In the genomic region with DNA sequence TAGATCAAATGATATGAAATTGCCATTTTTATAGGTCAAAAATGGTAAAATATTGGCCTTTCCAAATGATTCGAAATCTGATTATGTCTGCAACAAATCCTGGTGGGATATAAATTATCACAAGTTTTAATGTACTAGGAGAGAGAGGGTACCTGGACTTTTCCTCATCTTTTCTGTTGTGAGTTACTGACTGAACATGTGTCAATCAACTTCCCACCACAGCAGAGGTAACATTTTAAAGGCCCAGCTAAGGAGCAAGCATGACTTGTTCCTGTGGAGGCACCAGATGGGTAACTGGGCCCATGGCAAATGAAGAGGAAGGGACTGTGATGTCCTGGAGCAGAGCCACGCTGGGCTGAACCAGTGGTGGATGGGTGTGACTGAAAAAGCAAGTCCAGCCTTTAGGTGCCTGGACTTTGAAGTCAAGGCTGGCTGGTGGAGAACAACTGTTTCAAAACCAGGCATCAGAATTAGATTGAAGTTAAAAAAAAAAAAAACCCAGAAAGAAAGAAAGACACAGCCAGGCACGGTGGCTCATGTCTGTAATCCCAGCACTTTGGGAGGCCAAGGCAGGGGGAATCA, we compare ENCODE assay signal across 26 cellular contexts. TPM values are rescaled to one million over a fixed set of nuclear protein-coding genes. Genes with fewer than 3 reads are reported as not detected.
DNase-seq lines count a peak whose midpoint lies in the region; ATAC-seq and TF ChIP-seq lines count a peak whose summit lies in the region.
"Had no signal": no experiment of that assay in that cellular context is flagged by ENCODE, and none has a peak within 500 bp of the region (broad histone marks: within the 10 kb centered on the region; RNA-seq: fewer than 3 reads in every experiment).

No MANE protein-coding gene starts in this region.

- H3K9me3 Mint-ChIP-seq in activated naive CD4-positive, alpha-beta T cell treated with anti-CD3 and anti-CD28 coated beads for 36 hours, result no peaks in the 10 kb centered on the region
- no peaks in the 10 kb centered on the region for H3K9me3 Mint-ChIP-seq in activated naive CD4-positive, alpha-beta T cell treated with anti-CD3 and anti-CD28 coated beads, Interleukin-2, amount 50 U/mL, for 72 hours
- H3K9me3 Mint-ChIP-seq in stimulated activated naive B cell treated with anti-CD40 and anti-IgM and Interleukin-4, amounts not matched to agents 10 μg/mL and 1 μg/mL and 100 μg/mL, for 72 hours, result no peaks in the 10 kb centered on the region
- H3K9me3 Mint-ChIP-seq: activated CD8-positive, alpha-beta T cell treated with anti-CD3 and anti-CD28 coated beads for 36 hours had no signal

- CTCF ChIA-PET in activated naive CD4-positive, alpha-beta T cell treated with anti-CD3 and anti-CD28 coated beads for 36 hours (lab: Charles Lee), result interaction anchor here (0.9 to 11.6 kb wide), 6 partner anchors 12 to 105 kb away, joined by 3 to 158 read pairs (median 4); no protein-coding TSS in a partner anchor

- H3K9me3 ChIP-seq in ascending aorta (no peaks in the 10 kb centered on the region), liver (ENCODE audit: control insufficient read depth in 4 of 4, low read length in 3 of 4) (no peaks in the 10 kb centered on the region), left lung (no peaks in the 10 kb centered on the region)
- H3K9me3 ChIP-seq: sigmoid colon, SJSA1 had no signal

- intact Hi-C loops in activated naive CD4-positive, alpha-beta T cell treated with anti-CD3 and anti-CD28 coated beads for 36 hours (cut with micrococcal nuclease), result no loop called here
- intact Hi-C loops in ascending aorta (cut with DNase I), result no loop called here
- intact Hi-C loops in left lung (cut with DNase I), result loop anchor here in 1 of 2 donors (10.0 kb wide), 1 partner anchor 104 kb away; no protein-coding TSS in a partner anchor

- peak overlapping the region; percentile 65 to 67 for H3K27ac ChIP-seq in ascending aorta
- H3K27ac ChIP-seq in liver (ENCODE audit: low read depth in 1 of 2, low read length in 2 of 2), result no peak overlapping the region
- H3K27ac ChIP-seq in left lung, result no peak overlapping the region
- H3K27ac ChIP-seq: KMS-11, SJSA1, WERI-Rb-1 had no signal

- no peak for TF ChIP-seq POLR2A in GM18505 (IDR thresholded peaks at IDR 0.05; ENCODE audit: borderline replicate concordance, extremely low read depth, insufficient read depth, insufficient read length)

- no peak overlapping the region for H3K9ac ChIP-seq in liver (ENCODE audit: low read depth in 1 of 2, low read length in 2 of 2)
- H3K9ac ChIP-seq: KMS-11 had no signal

- H3K4me1 Mint-ChIP-seq in activated naive CD4-positive, alpha-beta T cell treated with anti-CD3 and anti-CD28 coated beads for 36 hours (ENCODE audit: low read depth), result peaks cover 72% of the 10 kb centered on the region
- peaks cover 46 to 78% of the 10 kb centered on the region in 2 donors for H3K4me1 Mint-ChIP-seq in stimulated activated naive B cell treated with anti-CD40 and anti-IgM and Interleukin-4, amounts not matched to agents 10 μg/mL and 1 μg/mL and 100 μg/mL, for 72 hours

- H3K36me3 ChIP-seq in ascending aorta, result peaks cover 3 to 7% of the 10 kb centered on the region in 2 donors
- no peaks in the 10 kb centered on the region for H3K36me3 ChIP-seq in liver (ENCODE audit: control insufficient read depth in 4 of 4, insufficient read depth in 3 of 4, low read depth in 1 of 4, low read length in 3 of 4)
- no peaks in the 10 kb centered on the region for H3K36me3 ChIP-seq in left lung
- H3K36me3 ChIP-seq: SJSA1, WERI-Rb-1 had no signal

- H3K4me3 Mint-ChIP-seq in activated naive CD4-positive, alpha-beta T cell treated with anti-CD3 and anti-CD28 coated beads for 36 hours, result no peak overlapping the region
- no peak overlapping the region for H3K4me3 Mint-ChIP-seq in stimulated activated naive B cell treated with anti-CD40 and anti-IgM and Interleukin-4, amounts not matched to agents 10 μg/mL and 1 μg/mL and 100 μg/mL, for 72 hours
- H3K4me3 Mint-ChIP-seq: activated CD8-positive, alpha-beta T cell treated with anti-CD3 and anti-CD28 coated beads for 36 hours; brain had no signal

- H3K4me1 ChIP-seq in ascending aorta, result peaks cover 0 to 24% of the 10 kb centered on the region in 2 donors
- H3K4me1 ChIP-seq in liver (ENCODE audit: control insufficient read depth in 4 of 4, insufficient read depth in 4 of 4, low read length in 3 of 4), result peaks cover 0 to 27% (median 18%) of the 10 kb centered on the region in 4 donors
- H3K4me1 ChIP-seq in left lung, result peaks cover 9 to 88% of the 10 kb centered on the region in 2 donors

- no peaks in the 10 kb centered on the region for H3K27me3 ChIP-seq in ascending aorta
- no peaks in the 10 kb centered on the region for H3K27me3 ChIP-seq in liver (ENCODE audit: control insufficient read depth in 4 of 4, insufficient read depth in 4 of 4, low read length in 3 of 4)
- H3K27me3 ChIP-seq in left lung, result no peaks in the 10 kb centered on the region
- H3K27me3 ChIP-seq: BLaER1 treated with 17β-estradiol and CSF1 and Interleukin-3, amounts not matched to agents 10 nM and 100 nM; sigmoid colon; SJSA1 had no signal

- WGBS in liver, result 53% methylated on average over 3 of the region's 3 CpGs

- TF ChIP-seq CTCF in ascending aorta (IDR thresholded peaks at IDR 0.05), result no peak
- TF ChIP-seq CTCF in liver (IDR thresholded peaks at IDR 0.05; ENCODE audit: low read depth, low read length, missing input control), result no peak
- TF ChIP-seq CTCF in left lung (IDR thresholded peaks at IDR 0.05), result no peak

- peak in 1 of 2 donors; percentile 30 for TF ChIP-seq RAD21 in liver (IDR thresholded peaks at IDR 0.05)

- ATAC-seq in activated naive CD4-positive, alpha-beta T cell treated with anti-CD3 and anti-CD28 coated beads, Interleukin-2, amount 50 U/mL, for 72 hours, result no peak
- no peak for ATAC-seq in stimulated activated naive B cell treated with anti-CD40 and anti-IgM and Interleukin-4, amounts not matched to agents 10 μg/mL and 1 μg/mL and 100 μg/mL, for 72 hours (replicated peaks)
- no peak for ATAC-seq in GM18505 (IDR thresholded peaks at IDR 0.05; ENCODE audit: unreplicated experiment)
- ATAC-seq in HG02610 (IDR thresholded peaks at IDR 0.05; ENCODE audit: unreplicated experiment), result no peak
- ATAC-seq in left lung, result no peak
- ATAC-seq: activated CD8-positive, alpha-beta T cell treated with anti-CD3 and anti-CD28 coated beads for 36 hours; Panc1 had no signal

- no peaks in the 10 kb centered on the region for H3K27me3 Mint-ChIP-seq in activated naive CD4-positive, alpha-beta T cell treated with anti-CD3 and anti-CD28 coated beads for 36 hours (ENCODE audit: low read depth)
- H3K27me3 Mint-ChIP-seq in stimulated activated naive B cell treated with anti-CD40 and anti-IgM and Interleukin-4, amounts not matched to agents 10 μg/mL and 1 μg/mL and 100 μg/mL, for 72 hours, result no peaks in the 10 kb centered on the region
- H3K27me3 Mint-ChIP-seq: activated CD8-positive, alpha-beta T cell treated with anti-CD3 and anti-CD28 coated beads for 36 hours; brain had no signal

- H3K36me3 Mint-ChIP-seq in activated naive CD4-positive, alpha-beta T cell treated with anti-CD3 and anti-CD28 coated beads for 36 hours (ENCODE audit: low read depth), result peaks cover 12% of the 10 kb centered on the region
- peaks cover 0 to 15% of the 10 kb centered on the region in 2 donors for H3K36me3 Mint-ChIP-seq in activated naive CD4-positive, alpha-beta T cell treated with anti-CD3 and anti-CD28 coated beads, Interleukin-2, amount 50 U/mL, for 72 hours
- H3K36me3 Mint-ChIP-seq in stimulated activated naive B cell treated with anti-CD40 and anti-IgM and Interleukin-4, amounts not matched to agents 10 μg/mL and 1 μg/mL and 100 μg/mL, for 72 hours, result peaks cover 47 to 57% of the 10 kb centered on the region in 2 donors
- H3K36me3 Mint-ChIP-seq: brain had no signal

- H3K27ac Mint-ChIP-seq in activated naive CD4-positive, alpha-beta T cell treated with anti-CD3 and anti-CD28 coated beads for 36 hours, result peak overlapping the region; percentile 15
- peak overlapping the region in 1 of 2 donors; percentile 59 for H3K27ac Mint-ChIP-seq in activated naive CD4-positive, alpha-beta T cell treated with anti-CD3 and anti-CD28 coated beads, Interleukin-2, amount 50 U/mL, for 72 hours
- peak overlapping the region; percentile 69 for H3K27ac Mint-ChIP-seq in stimulated activated naive B cell treated with anti-CD40 and anti-IgM and Interleukin-4, amounts not matched to agents 10 μg/mL and 1 μg/mL and 100 μg/mL, for 72 hours
- H3K27ac Mint-ChIP-seq: activated CD8-positive, alpha-beta T cell treated with anti-CD3 and anti-CD28 coated beads for 36 hours; brain had no signal

- DNase-seq in activated naive CD4-positive, alpha-beta T cell treated with anti-CD3 and anti-CD28 coated beads for 36 hours, result no peak
- DNase-seq in activated naive CD4-positive, alpha-beta T cell treated with anti-CD3 and anti-CD28 coated beads, Interleukin-2, amount 50 U/mL, for 72 hours (ENCODE audit: low spot score in 2 of 2), result no peak
- DNase-seq in ascending aorta (ENCODE audit: low spot score in 2 of 2), result no peak
- DNase-seq in stimulated activated naive B cell treated with anti-CD40 and anti-IgM and Interleukin-4, amounts not matched to agents 10 μg/mL and 1 μg/mL and 100 μg/mL, for 72 hours, result no peak
- no peak for DNase-seq in left lung
- DNase-seq: ACHN; activated CD8-positive, alpha-beta T cell treated with anti-CD3 and anti-CD28 coated beads for 36 hours; activated T-cell treated with anti-CD3 and anti-CD28 coated beads, Interleukin-2, amount 50 U/mL, for 48 hours; Calu3; EL; kidney glomerular epithelial cell; mesendoderm; NCI-H146; NCI-H524; sigmoid colon; T-helper 2 cell; WERI-Rb-1 had no signal

- H3K4me3 ChIP-seq in ascending aorta (no peak overlapping the region), liver (ENCODE audit: low read depth in 1 of 3, low read length in 3 of 3) (no peak overlapping the region), left lung (no peak overlapping the region)
- H3K4me3 ChIP-seq: BLaER1 treated with 17β-estradiol and CSF1 and Interleukin-3, amounts not matched to agents 10 nM and 100 nM; sigmoid colon; SJSA1 had no signal

RNA-seq across cellular contexts. Expression of a gene that starts 6.6 kb away (rescaled TPM):
- total RNA-seq in activated naive CD4-positive, alpha-beta T cell treated with anti-CD3 and anti-CD28 coated beads for 36 hours, result 10 to 100 TPM; 22.5 to 25.0 TPM
- 10 to 100 TPM; 13.5 to 27.4 TPM for total RNA-seq in activated naive CD4-positive, alpha-beta T cell treated with anti-CD3 and anti-CD28 coated beads, Interleukin-2, amount 50 U/mL, for 72 hours
- 19.2 TPM for total RNA-seq in ascending aorta
- total RNA-seq in liver, result 1 to 10 TPM; 5.5 to 8.1 TPM
- 1 to 10 TPM; 5.5 to 6.6 TPM for polyA plus RNA-seq in liver
- total RNA-seq in left lung, result 10 to 100 TPM; 36.9 to 45.7 TPM
- polyA plus RNA-seq: neural cell had no signal

RNA-seq across cellular contexts. Expression of a gene that starts 17.7 kb away (rescaled TPM):
- 10 to 100 TPM; 14.4 to 14.8 TPM for total RNA-seq in activated naive CD4-positive, alpha-beta T cell treated with anti-CD3 and anti-CD28 coated beads for 36 hours
- 10 to 100 TPM; 18.7 to 20.3 TPM for total RNA-seq in activated naive CD4-positive, alpha-beta T cell treated with anti-CD3 and anti-CD28 coated beads, Interleukin-2, amount 50 U/mL, for 72 hours
- 15.5 TPM for total RNA-seq in ascending aorta
- 10 to 100 TPM in 1 of 2 donors, 1 to 10 TPM in 1; 6.3 to 11.1 TPM for total RNA-seq in liver
- 1 to 10 TPM; 1.6 to 2.2 TPM for polyA plus RNA-seq in liver
- 10 to 100 TPM; 29.5 to 30.9 TPM for total RNA-seq in left lung

RNA-seq across cellular contexts. Expression of a gene that starts 48.1 kb away (rescaled TPM):
- 10 to 100 TPM; 33.5 to 34.4 TPM for total RNA-seq in activated naive CD4-positive, alpha-beta T cell treated with anti-CD3 and anti-CD28 coated beads for 36 hours
- 10 to 100 TPM; 20.3 to 68.4 TPM for total RNA-seq in activated naive CD4-positive, alpha-beta T cell treated with anti-CD3 and anti-CD28 coated beads, Interleukin-2, amount 50 U/mL, for 72 hours
- total RNA-seq in ascending aorta (47.9 TPM), liver (1 to 10 TPM; 2.9 to 8.4 TPM), left lung (10 to 100 TPM; 16.1 to 26.6 TPM)
- 1 to 10 TPM in 1 of 2 donors, under 1 TPM in 1; 0.56 to 1.9 TPM for polyA plus RNA-seq in liver

Comparison
In these comparisons a context has a peak if more than half of its experiments do, and no peak if none do; other contexts are left out.
1. H3K27ac ChIP-seq: peak in ascending aorta (2 of 2); none in liver (0 of 2) and left lung (0 of 2).